In the genomic region with DNA sequence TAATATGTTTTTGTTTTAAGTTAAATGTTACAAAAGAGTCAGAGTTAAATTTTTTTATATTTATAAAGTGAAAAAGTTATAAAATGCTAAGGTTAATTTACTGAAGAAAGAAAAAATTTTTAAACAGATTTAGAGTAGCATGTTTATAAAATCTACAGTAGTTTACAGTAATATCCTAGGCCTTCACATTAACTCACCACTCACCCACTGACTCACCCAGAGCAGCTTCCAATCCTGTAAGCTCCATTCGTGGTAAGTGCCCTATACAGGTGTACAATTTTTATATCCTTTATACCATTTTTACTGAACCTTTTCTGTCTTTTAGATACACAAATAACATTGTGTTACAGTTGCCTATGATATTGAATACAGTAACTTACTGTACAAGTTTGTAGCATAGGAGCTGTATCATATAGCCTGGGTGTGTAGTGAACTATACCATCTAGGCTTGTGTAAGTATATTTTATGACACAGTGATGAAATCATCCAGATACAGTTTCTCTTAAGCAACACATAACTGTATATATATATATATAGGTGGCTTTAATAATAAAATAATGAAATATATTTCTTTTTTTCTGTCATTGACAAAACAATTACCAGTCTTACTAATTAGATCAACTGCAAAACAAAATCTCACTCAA, we compare ENCODE assay signal across 16 cellular contexts.
"Had no signal": no experiment of that assay in that cellular context is flagged by ENCODE, and none has a peak within 500 bp of the region (broad histone marks: within the 10 kb centered on the region; RNA-seq: fewer than 3 reads in every experiment).

No MANE protein-coding gene starts in this region.

- ATAC-seq: activated CD8-positive, alpha-beta T cell treated with anti-CD3 and anti-CD28 coated beads, Interleukin-2, amount 10 ng/mL, durations not matched to agents 7 days and 5 days; activated naive CD8-positive, alpha-beta T cell treated with anti-CD3 and anti-CD28 coated beads, Interleukin-2, amount 50 U/mL, for 24 hours; left cardiac atrium had no signal

- H3K9me3 Mint-ChIP-seq: activated naive CD8-positive, alpha-beta T cell treated with anti-CD3 and anti-CD28 coated beads, Interleukin-2, amount 50 U/mL, for 24 hours; activated T-helper 1 cell treated with anti-CD3 and anti-CD28 coated beads, Interleukin-12 subunit alpha, Interleukin-12 subunit beta, Interleukin-2, Interleukin-4 antibody, amounts not matched to agents 30 ng/mL and 10 ng/mL and 1 ng/mL, durations not matched to agents 14 hours and 24 hours and 36 hours; naive B cell had no signal

- H3K27ac Mint-ChIP-seq: activated CD8-positive, alpha-beta T cell treated with anti-CD3 and anti-CD28 coated beads, Interleukin-2, amount 10 ng/mL, durations not matched to agents 7 days and 5 days; activated naive CD8-positive, alpha-beta T cell treated with anti-CD3 and anti-CD28 coated beads, Interleukin-2, amount 50 U/mL, for 24 hours; activated T-helper 1 cell treated with anti-CD3 and anti-CD28 coated beads, Interleukin-12 subunit alpha, Interleukin-12 subunit beta, Interleukin-2, Interleukin-4 antibody, amounts not matched to agents 30 ng/mL and 10 ng/mL and 1 ng/mL, durations not matched to agents 14 hours and 24 hours and 36 hours had no signal

- H3K9me3 ChIP-seq: esophagus muscularis mucosa, vagina had no signal

- DNase-seq: activated CD8-positive, alpha-beta memory T cell treated with anti-CD3 and anti-CD28 coated beads, Interleukin-2, amount 50 U/mL, for 48 hours; activated CD8-positive, alpha-beta T cell treated with anti-CD3 and anti-CD28 coated beads, Interleukin-2, amount 10 ng/mL, durations not matched to agents 7 days and 5 days; activated naive CD4-positive, alpha-beta T cell; activated naive CD8-positive, alpha-beta T cell treated with anti-CD3 and anti-CD28 coated beads, Interleukin-2, amount 50 U/mL, for 24 hours; central memory CD4-positive, alpha-beta T cell; glutamatergic neuron; left cardiac atrium; midbrain; naive B cell; retina; stimulated activated CD4-positive, alpha-beta T cell treated with anti-CD3 and anti-CD28 coated beads, Interleukin-15, amount 100 ng/mL, for 24 hours had no signal

- H3K4me3 ChIP-seq: esophagus muscularis mucosa, lung, vagina had no signal

- H3K27me3 ChIP-seq: esophagus muscularis mucosa, vagina had no signal

- H3K4me3 Mint-ChIP-seq: activated CD8-positive, alpha-beta T cell treated with anti-CD3 and anti-CD28 coated beads, Interleukin-2, amount 10 ng/mL, durations not matched to agents 7 days and 5 days; activated naive CD8-positive, alpha-beta T cell treated with anti-CD3 and anti-CD28 coated beads, Interleukin-2, amount 50 U/mL, for 24 hours; activated T-helper 1 cell treated with anti-CD3 and anti-CD28 coated beads, Interleukin-12 subunit alpha, Interleukin-12 subunit beta, Interleukin-2, Interleukin-4 antibody, amounts not matched to agents 30 ng/mL and 10 ng/mL and 1 ng/mL, durations not matched to agents 14 hours and 24 hours and 36 hours; naive B cell had no signal

- H3K27me3 Mint-ChIP-seq: activated naive CD8-positive, alpha-beta T cell treated with anti-CD3 and anti-CD28 coated beads, Interleukin-2, amount 50 U/mL, for 24 hours; naive B cell had no signal

- H3K27ac ChIP-seq: esophagus muscularis mucosa, vagina, VCaP had no signal

- H3K36me3 ChIP-seq: vagina had no signal
